In genomic region chr17:36545465-36546417, GRCh38 we compare ENCODE assay signal across 1 cellular context.
TF ChIP-seq lines count a peak whose summit lies in the region.

No MANE protein-coding gene starts in this region.

TF ChIP-seq in HepG2, 621 proteins besides CTCF, POLR2A, EP300 and RAD21 (continued from another document and continues in another):
- TF ChIP-seq STAT6 (CRISPR knock-in tag; IDR thresholded peaks at IDR 0.05; ENCODE audit: borderline replicate concordance) (no peak), HNRNPL (IDR thresholded peaks at IDR 0.05; ENCODE audit: low read depth, low read length) (0 out of 2 replicates have a peak, but pooled peaks have one; percentile 30), HOMEZ (CRISPR knock-in tag; IDR thresholded peaks at IDR 0.05; ENCODE audit: low read depth) (no peak; the same call in 1 of the 2 replicates), ZNF737 (CRISPR knock-in tag; IDR thresholded peaks at IDR 0.05; ENCODE audit: borderline replicate concordance) (no peak), ZFP41 (CRISPR knock-in tag; IDR thresholded peaks at IDR 0.05; ENCODE audit: borderline replicate concordance) (no peak), ZBTB37 (CRISPR knock-in tag; IDR thresholded peaks at IDR 0.05) (0 out of 2 replicates have a peak, but pooled peaks have one; percentile 51), RERE (CRISPR knock-in tag; IDR thresholded peaks at IDR 0.05; ENCODE audit: low read depth) (no peak), ZBTB7B (CRISPR knock-in tag; IDR thresholded peaks at IDR 0.05) (no peak), LBX2 (CRISPR knock-in tag; IDR thresholded peaks at IDR 0.05; ENCODE audit: borderline replicate concordance) (no peak), SMC3 (IDR thresholded peaks at IDR 0.05; ENCODE audit: low read length) (no peak), ZNF550 (CRISPR knock-in tag; IDR thresholded peaks at IDR 0.05; ENCODE audit: borderline replicate concordance) (no peak), MAF1 (CRISPR knock-in tag; IDR thresholded peaks at IDR 0.05; ENCODE audit: borderline replicate concordance) (no peak), ZNF674 (CRISPR knock-in tag; IDR thresholded peaks at IDR 0.05; ENCODE audit: low read depth) (no peak), ZKSCAN8 (CRISPR knock-in tag; IDR thresholded peaks at IDR 0.05; ENCODE audit: borderline replicate concordance) (no peak), ZNF253 (CRISPR knock-in tag; IDR thresholded peaks at IDR 0.05; ENCODE audit: borderline replicate concordance) (peak; percentile 52; the same call in 1 of the 2 replicates), ZSCAN12 (CRISPR knock-in tag; IDR thresholded peaks at IDR 0.05) (no peak), ZSCAN29 (CRISPR knock-in tag; conservative IDR thresholded peaks at IDR 0.05) (no peak), ZNF496 (CRISPR knock-in tag; IDR thresholded peaks at IDR 0.05; ENCODE audit: insufficient replicate concordance) (no peak), ZNF501 (CRISPR knock-in tag; IDR thresholded peaks at IDR 0.05) (peak; percentile 53; the same call in 1 of the 2 replicates), ZNF275 (CRISPR knock-in tag; IDR thresholded peaks at IDR 0.05; ENCODE audit: borderline replicate concordance) (0 out of 2 replicates have a peak, but pooled peaks have one; percentile 52), ZNF629 (CRISPR knock-in tag; conservative IDR thresholded peaks at IDR 0.05) (0 out of 2 replicates have a peak, but pooled peaks have one; percentile 3), TFDP2 (CRISPR knock-in tag; IDR thresholded peaks at IDR 0.05) (peak; percentile 60; the same call in 1 of the 2 replicates), U2AF1 (optimal IDR thresholded peaks at IDR 0.05; ENCODE audit: low read depth, low read length) (peak; percentile 23), CHD2 (IDR thresholded peaks at IDR 0.05; ENCODE audit: low read depth, low read length) (peak; percentile 96), ZNF513 (CRISPR knock-in tag; conservative IDR thresholded peaks at IDR 0.05) (no peak), ZNF781 (CRISPR knock-in tag; IDR thresholded peaks at IDR 0.05; ENCODE audit: borderline replicate concordance, not compliant biosample characterization) (no peak), ZNF232 (CRISPR knock-in tag; IDR thresholded peaks at IDR 0.05; ENCODE audit: borderline replicate concordance) (peak; percentile 26; the same call in 1 of the 2 replicates), EED (CRISPR knock-in tag; IDR thresholded peaks at IDR 0.05) (no peak), TP53 (CRISPR knock-in tag; conservative IDR thresholded peaks at IDR 0.05) (no peak), MTA1 (CRISPR knock-in tag; IDR thresholded peaks at IDR 0.05; ENCODE audit: borderline replicate concordance) (no peak; the same call in 1 of the 2 replicates), BORCS8-MEF2B (CRISPR knock-in tag; IDR thresholded peaks at IDR 0.05) (peak; percentile 62; the same call in 1 of the 2 replicates), ZBTB38 (CRISPR knock-in tag; IDR thresholded peaks at IDR 0.05) (peak; percentile 77), ZNF713 (CRISPR knock-in tag; IDR thresholded peaks at IDR 0.05) (no peak), SAP130 (CRISPR knock-in tag; IDR thresholded peaks at IDR 0.05; ENCODE audit: low read depth) (peak; percentile 78), PHB2 (IDR thresholded peaks at IDR 0.05; ENCODE audit: partially characterized antibody) (no peak), SP2 (CRISPR knock-in tag; IDR thresholded peaks at IDR 0.05) (peak; percentile 76), ZSCAN25 (CRISPR knock-in tag; IDR thresholded peaks at IDR 0.05) (peak; percentile 66; the same call in 1 of the 2 replicates), SKIL (CRISPR knock-in tag; IDR thresholded peaks at IDR 0.05; ENCODE audit: borderline replicate concordance) (0 out of 2 replicates have a peak, but pooled peaks have one; percentile 9), MXD1 (CRISPR knock-in tag; IDR thresholded peaks at IDR 0.05) (peak; percentile 30; the same call in 1 of the 2 replicates), ZNF605 (CRISPR knock-in tag; IDR thresholded peaks at IDR 0.05) (no peak), SMYD3 (CRISPR knock-in tag; IDR thresholded peaks at IDR 0.05) (peak; percentile 45; the same call in 1 of the 2 replicates), NCOA5 (CRISPR knock-in tag; IDR thresholded peaks at IDR 0.05) (no peak), MTA3 (CRISPR knock-in tag; IDR thresholded peaks at IDR 0.05) (no peak), NFE2L2 (IDR thresholded peaks at IDR 0.05; ENCODE audit: low read length) (no peak), SIX1 (CRISPR knock-in tag; IDR thresholded peaks at IDR 0.05; ENCODE audit: borderline replicate concordance) (no peak), ZMYM3 (CRISPR knock-in tag; IDR thresholded peaks at IDR 0.05) (no peak), ZNF468 (CRISPR knock-in tag; IDR thresholded peaks at IDR 0.05) (no peak; the same call in 1 of the 2 replicates)
